Comparison of ENCODE assay signal across 8 cellular contexts in the genomic region with DNA sequence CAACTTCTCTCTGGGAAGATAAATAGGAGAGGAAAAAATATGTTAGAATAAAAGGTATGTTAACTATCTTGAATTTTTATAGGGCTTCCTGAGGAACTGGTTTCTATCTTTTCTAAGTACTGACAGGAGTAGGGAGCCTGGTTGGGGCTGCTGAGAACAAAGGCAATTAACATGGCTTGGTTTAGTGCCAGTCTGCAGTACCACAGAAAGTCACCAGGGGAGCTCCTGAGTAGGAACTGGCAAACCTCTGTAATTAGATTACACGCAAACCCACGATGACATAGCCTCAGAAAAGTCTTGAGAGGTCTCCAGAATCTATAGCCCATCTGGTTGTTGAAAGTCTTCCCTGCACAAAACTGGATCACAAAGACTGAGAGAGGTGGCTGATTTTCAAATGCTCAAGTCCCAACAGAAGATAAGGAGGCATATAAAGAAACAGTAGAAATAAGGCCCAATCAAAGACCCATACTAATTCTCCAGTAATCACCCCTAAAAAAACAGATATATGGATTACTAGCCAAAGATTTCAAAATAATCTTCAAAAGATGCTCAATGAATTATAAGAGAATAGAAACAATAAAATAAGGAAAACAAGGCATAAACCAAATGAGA. TPM values are rescaled to one million over a fixed set of nuclear protein-coding genes. Genes with fewer than 3 reads are reported as not detected.
DNase-seq lines count a peak whose midpoint lies in the region; ATAC-seq and TF ChIP-seq lines count a peak whose summit lies in the region.

No MANE protein-coding gene starts in this region.

- DNase-seq in Daoy (ENCODE audit: low read depth) = peak; percentile 35
- DNase-seq in SJCRH30 = peak; percentile 15 to 65
- DNase-seq in hepatocyte (ENCODE audit: low spot score) = peak; percentile 31
- no peak for DNase-seq in stimulated activated naive CD4-positive, alpha-beta T cell (lab: John Stamatoyannopoulos, UW)
- DNase-seq in esophagus muscularis mucosa (ENCODE audit: extremely low spot score) = no peak
- no peak for DNase-seq in CD8-positive, alpha-beta memory T cell

- no peaks in the 10 kb centered on the region for H3K79me2 ChIP-seq in hepatocyte

- no peak overlapping the region for H3K27ac Mint-ChIP-seq in CD8-positive, alpha-beta memory T cell

- peaks cover 0 to 2% (median 0%) of the 10 kb centered on the region in 3 donors for H3K36me3 Mint-ChIP-seq in CD8-positive, alpha-beta memory T cell

- peaks cover 0 to 2% of the 10 kb centered on the region in 2 donors for H3K27me3 Mint-ChIP-seq in CD8-positive, alpha-beta memory T cell

- no peaks in the 10 kb centered on the region for H3K27me3 ChIP-seq in SJCRH30
- no peaks in the 10 kb centered on the region for H3K27me3 ChIP-seq in hepatocyte
- H3K27me3 ChIP-seq in esophagus muscularis mucosa = no peaks in the 10 kb centered on the region
- H3K27me3 ChIP-seq in CD8-positive, alpha-beta memory T cell (ENCODE audit: insufficient read depth, low read length, poor library complexity, severe bottlenecking) = no peaks in the 10 kb centered on the region

- no peaks in the 10 kb centered on the region for H3K9me2 ChIP-seq in hepatocyte (replicated peaks; ENCODE audit: insufficient read depth)

- H3K4me3 ChIP-seq in SJCRH30 (no peak overlapping the region), hepatocyte (no peak overlapping the region), esophagus muscularis mucosa (no peak overlapping the region)
- no peak overlapping the region for H3K4me3 ChIP-seq in CD8-positive, alpha-beta memory T cell (ENCODE audit: low read length)

- H3K9me3 ChIP-seq in SJCRH30 (replicated peaks) = no peaks in the 10 kb centered on the region
- H3K9me3 ChIP-seq in hepatocyte (ENCODE audit: low read depth) = no peaks in the 10 kb centered on the region
- H3K9me3 ChIP-seq in esophagus muscularis mucosa = peaks cover 0 to 13% (median 2%) of the 10 kb centered on the region in 4 donors
- H3K9me3 ChIP-seq in CD8-positive, alpha-beta memory T cell (ENCODE audit: low read length) = no peaks in the 10 kb centered on the region

- no peaks in the 10 kb centered on the region for H3K4me1 Mint-ChIP-seq in CD8-positive, alpha-beta memory T cell

- POLR2A ChIA-PET in CD8-positive, alpha-beta memory T cell (lab: Charles Lee) = no interaction called here

- intact Hi-C loops in esophagus muscularis mucosa (cut with DNase I) = no loop called here

- no peaks in the 10 kb centered on the region for H4K20me1 ChIP-seq in hepatocyte (ENCODE audit: insufficient read depth, poor library complexity, severe bottlenecking)

- H3K27ac ChIP-seq in SJCRH30 (no peak overlapping the region), hepatocyte (no peak overlapping the region), esophagus muscularis mucosa (replicated peaks in 1 of 4) (no peak overlapping the region)
- no peak overlapping the region for H3K27ac ChIP-seq in CD8-positive, alpha-beta memory T cell (ENCODE audit: low read depth, low read length)

- peak; percentile 21 for TF ChIP-seq CTCF in hepatocyte (IDR thresholded peaks at IDR 0.05; ENCODE audit: poor library complexity)
- peak in 1 of 3 experiments; percentile 25 for TF ChIP-seq CTCF in esophagus muscularis mucosa (IDR thresholded peaks at IDR 0.05)

- CTCF ChIA-PET in CD8-positive, alpha-beta memory T cell (lab: Charles Lee) = no interaction called here

- no peak for TF ChIP-seq POLR2A in esophagus muscularis mucosa (IDR thresholded peaks at IDR 0.05; ENCODE audit: low read depth)

- H3K36me3 ChIP-seq in SJCRH30 = no peaks in the 10 kb centered on the region
- H3K36me3 ChIP-seq in hepatocyte (replicated peaks; ENCODE audit: insufficient read depth, low read depth) = no peaks in the 10 kb centered on the region
- H3K36me3 ChIP-seq in esophagus muscularis mucosa = no peaks in the 10 kb centered on the region
- no peaks in the 10 kb centered on the region for H3K36me3 ChIP-seq in CD8-positive, alpha-beta memory T cell (ENCODE audit: insufficient read depth, low read length)

- ATAC-seq in GM19043 (IDR thresholded peaks at IDR 0.05; ENCODE audit: low read depth, unreplicated experiment) = peak; percentile 93
- ATAC-seq in HG03342 (IDR thresholded peaks at IDR 0.05; ENCODE audit: unreplicated experiment) = peak; percentile 96

- peak overlapping the region in 1 of 7 donors; percentile 40 for H3K4me3 Mint-ChIP-seq in CD8-positive, alpha-beta memory T cell

- no peaks in the 10 kb centered on the region for H3K4me1 ChIP-seq in SJCRH30
- H3K4me1 ChIP-seq in hepatocyte (ENCODE audit: insufficient read depth) = no peaks in the 10 kb centered on the region
- no peaks in the 10 kb centered on the region for H3K4me1 ChIP-seq in esophagus muscularis mucosa
- no peaks in the 10 kb centered on the region for H3K4me1 ChIP-seq in CD8-positive, alpha-beta memory T cell (ENCODE audit: insufficient read depth, low read length)

- TF ChIP-seq EP300 in esophagus muscularis mucosa (IDR thresholded peaks at IDR 0.05) = no peak

- no peak overlapping the region for H3K4me2 ChIP-seq in hepatocyte

- H2AFZ ChIP-seq in hepatocyte = no peak overlapping the region

- 16% methylated on average over 2 of the region's 2 CpGs for WGBS in hepatocyte (ENCODE audit: low lambda C conversion rate, missing lambda C conversion rate)
- WGBS in esophagus muscularis mucosa = 8% methylated on average over 2 of the region's 2 CpGs

- H3K9me3 Mint-ChIP-seq in CD8-positive, alpha-beta memory T cell = peaks cover 4 to 43% (median 17%) of the 10 kb centered on the region in 5 donors

RNA-seq across cellular contexts. Expression of gene CNTNAP4, which starts 11.7 kb away (rescaled TPM):
- total RNA-seq in Daoy (2014; rRNA removed; shearing (Covaris generic)) = 2.6 and 4.1 TPM in 2 replicates
- total RNA-seq in SJCRH30 (2014; rRNA removed; shearing (Covaris generic)) = not detected in 2 replicates
- total RNA-seq in hepatocyte (1.1 and 1.8 TPM in 2 replicates), esophagus muscularis mucosa (1 to 10 TPM in 3 of 4 donors, under 1 TPM in 1; 0.80 to 2.1 (median 1.6) TPM)
- polyA plus RNA-seq in hepatocyte = 0.64 and 1.5 TPM in 2 replicates
- not detected for total RNA-seq in CD8-positive, alpha-beta memory T cell
- not detected for polyA plus RNA-seq in CD8-positive, alpha-beta memory T cell

Comparison
In these comparisons a context has a peak if more than half of its experiments do, and no peak if none do; other contexts are left out.
1. DNase-seq: peak in Daoy (single experiment), SJCRH30 (2 of 2) and hepatocyte (single experiment); none in stimulated activated naive CD4-positive, alpha-beta T cell (0 of 6), esophagus muscularis mucosa (single experiment) and CD8-positive, alpha-beta memory T cell (0 of 5).